In genomic region chr6:9623985-9624384, GRCh38 we compare ENCODE assay signal across 25 cellular contexts.
DNase-seq lines count a peak whose midpoint lies in the region; ATAC-seq, FAIRE-seq and TF ChIP-seq lines count a peak whose summit lies in the region.
"Had no signal": no experiment of that assay in that cellular context is flagged by ENCODE, and none has a peak within 500 bp of the region (broad histone marks: within the 10 kb centered on the region; RNA-seq: fewer than 3 reads in every experiment).

No MANE protein-coding gene starts in this region.

- no peaks in the 10 kb centered on the region for H3K9me3 ChIP-seq in SK-N-SH

- peaks cover 16% of the 10 kb centered on the region for H3F3A ChIP-seq in SK-N-SH (replicated peaks; ENCODE audit: insufficient read depth)

- H3K9me2 ChIP-seq in SK-N-SH = no peaks in the 10 kb centered on the region

- peak overlapping the region; percentile 39; the same call in 1 of the 2 replicates for H2AFZ ChIP-seq in SK-N-SH (ENCODE audit: low read depth)
- H2AFZ ChIP-seq: neural progenitor cell had no signal

- peak overlapping the region; percentile 52; the same call in 1 of the 2 replicates for H3K9ac ChIP-seq in SK-N-SH
- H3K9ac ChIP-seq: neural progenitor cell had no signal

- no peak for TF ChIP-seq CTCF in SK-N-SH (IDR thresholded peaks at IDR 0.05)
- no peak for TF ChIP-seq CTCF in bronchial epithelial cell (IDR thresholded peaks at IDR 0.05; ENCODE audit: insufficient read depth, low read length, severe bottlenecking)

- no peaks in the 10 kb centered on the region for H4K20me1 ChIP-seq in SK-N-SH (ENCODE audit: insufficient read depth)

- CTCF ChIA-PET in SK-N-SH (lab: Yijun Ruan, JAX) = no interaction called here

- no peaks in the 10 kb centered on the region for H3K79me2 ChIP-seq in SK-N-SH (ENCODE audit: insufficient read depth)

- ATAC-seq in SK-N-SH treated with all-trans-retinoic acid at 6 μM for 48 hours (no peak), HG03175 (IDR thresholded peaks at IDR 0.05; ENCODE audit: unreplicated experiment) (no peak)
- ATAC-seq: heart left ventricle; left colon; stimulated activated naive CD8-positive, alpha-beta T cell treated with anti-CD3 and anti-CD28 coated beads, Interleukin-15, amount 100 ng/mL, for 72 hours had no signal

- FAIRE-seq in bronchial epithelial cell (lab: Jason Lieb, UNC) = peak; percentile 52

- H3K4me2 ChIP-seq in SK-N-SH = peak overlapping the region; percentile 52
- H3K4me2 ChIP-seq: neural progenitor cell had no signal

- DNase-seq in SK-N-SH (no peak), M059J (ENCODE audit: low read depth) (peak; percentile 87), bronchial epithelial cell (ENCODE audit: low read depth) (no peak), NCI-H524 treated with DMSO at 0.1 percent for 48 hours (lab: John Stamatoyannopoulos, UW) (no peak), NCI-H345 (lab: John Stamatoyannopoulos, UW) (no peak), SW 1271 (lab: John Stamatoyannopoulos, UW) (no peak)
- DNase-seq: activated B cell treated with CpG ODN at 0.5 μM for 24 hours; activated CD4-positive, alpha-beta T cell treated with anti-CD3 and anti-CD28 coated beads, Interleukin-2, amount 50 U/mL, for 4 hours; activated effector memory CD4-positive, alpha-beta T cell treated with Interleukin-2 at 50 U/mL for 16 hours; activated naive CD8-positive, alpha-beta T cell treated with anti-CD3 and anti-CD28 coated beads, Interleukin-2, amount 10 ng/mL, durations not matched to agents 7 days and 5 days; foreskin fibroblast; heart left ventricle; left colon; MM.1S; NCI-H146; NCI-H2171; NCI-H526 treated with DMSO at 0.1 percent for 48 hours; RPMI8226; stimulated activated naive CD8-positive, alpha-beta T cell treated with anti-CD3 and anti-CD28 coated beads, Interleukin-15, amount 100 ng/mL, for 72 hours; T1000 had no signal

- H3K27me3 ChIP-seq in SK-N-SH (ENCODE audit: insufficient read depth) (no peaks in the 10 kb centered on the region), bronchial epithelial cell (ENCODE audit: control insufficient read depth, insufficient read depth, low read length) (no peaks in the 10 kb centered on the region)
- H3K27me3 ChIP-seq: heart left ventricle, neural progenitor cell, tibial nerve had no signal

- peak overlapping the region in 1 of 2 experiments; percentile 59; a peak in 2 of 4 replicates for H3K27ac ChIP-seq in SK-N-SH (ENCODE audit: low read depth in 2 of 2, low read length in 1 of 2)
- H3K27ac ChIP-seq: 22Rv1, heart left ventricle, neural progenitor cell, tibial nerve had no signal

- TF ChIP-seq EP300 in SK-N-SH (IDR thresholded peaks at IDR 0.05; ENCODE audit: borderline replicate concordance in 1 of 2, low read depth in 1 of 2, low read length in 1 of 2) = no peak

- WGBS in SK-N-SH (ENCODE audit: low lambda C conversion rate) = 15% methylated on average over 3 of the region's 3 CpGs

- peaks cover 0 to 16% of the 10 kb centered on the region in 2 experiments; a peak in 2 of 4 replicates for H3K4me1 ChIP-seq in SK-N-SH (ENCODE audit: control insufficient read depth in 1 of 2, insufficient read depth in 2 of 2, low read depth in 1 of 2, low read length in 1 of 2)
- H3K4me1 ChIP-seq: heart left ventricle, neural progenitor cell, tibial nerve had no signal

- H3K36me3 ChIP-seq in SK-N-SH (replicated peaks in 1 of 2; ENCODE audit: control insufficient read depth in 1 of 2, insufficient read depth in 2 of 2, low read length in 1 of 2) (no peaks in the 10 kb centered on the region), bronchial epithelial cell (ENCODE audit: control insufficient read depth, insufficient read depth, low read length) (no peaks in the 10 kb centered on the region)
- H3K36me3 ChIP-seq: heart left ventricle, neural progenitor cell, tibial nerve had no signal

- POLR2A ChIA-PET in SK-N-SH (lab: Yijun Ruan, JAX) = no interaction called here

- TF ChIP-seq RAD21 in SK-N-SH (IDR thresholded peaks at IDR 0.05; ENCODE audit: low read length) = no peak

- H3K4me3 ChIP-seq in SK-N-SH (ENCODE audit: low read depth in 2 of 2, low read length in 1 of 2) (no peak overlapping the region), bronchial epithelial cell (ENCODE audit: low read depth, low read length) (no peak overlapping the region)
- H3K4me3 ChIP-seq: heart left ventricle, neural progenitor cell, tibial nerve had no signal

TF ChIP-seq in SK-N-SH, 30 proteins besides CTCF, POLR2A, EP300 and RAD21 (continues in another document):
- TF ChIP-seq JUND (IDR thresholded peaks at IDR 0.05) = no peak
- TF ChIP-seq MAX (IDR thresholded peaks at IDR 0.05; ENCODE audit: low read depth) = no peak
- no peak for TF ChIP-seq RXRA (IDR thresholded peaks at IDR 0.05; ENCODE audit: borderline replicate concordance, low read depth)
- no peak for TF ChIP-seq MEF2A (IDR thresholded peaks at IDR 0.05; ENCODE audit: borderline replicate concordance, low read depth)
- no peak for TF ChIP-seq IRF3 (IDR thresholded peaks at IDR 0.05; ENCODE audit: low read depth, low read length)
- TF ChIP-seq GATA2 (CRISPR knock-in tag; IDR thresholded peaks at IDR 0.05) = no peak
- no peak for TF ChIP-seq ZBTB33 (IDR thresholded peaks at IDR 0.05; ENCODE audit: borderline replicate concordance, low read depth)

TF ChIP-seq in SK-N-SH treated with all-trans-retinoic acid at 6 μM for 48 hours, 23 proteins besides CTCF, POLR2A, EP300 and RAD21:
- no peak for TF ChIP-seq ZFP3 (CRISPR knock-in tag; IDR thresholded peaks at IDR 0.05)
